Comparison of ENCODE assay signal across 26 cellular contexts in the genomic region with DNA sequence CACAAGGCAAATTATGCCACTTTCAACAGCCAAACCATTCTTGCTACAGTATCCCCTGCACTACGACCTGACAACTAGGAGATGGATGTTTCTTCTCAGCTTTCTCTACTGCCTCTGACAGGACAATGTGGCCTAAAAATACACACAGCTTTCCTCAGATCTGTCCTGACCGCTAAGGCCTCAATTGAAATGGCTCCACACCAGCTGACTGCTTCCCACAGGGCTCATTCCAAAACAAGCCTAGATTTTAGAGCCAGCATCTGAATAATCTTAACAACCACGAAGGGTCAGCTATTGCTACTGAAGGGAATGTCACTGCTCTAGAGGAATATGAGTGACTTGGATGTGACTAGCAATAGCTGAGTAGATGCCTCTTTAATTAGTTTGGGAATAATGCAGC.
DNase-seq lines count a peak whose midpoint lies in the region; ATAC-seq, FAIRE-seq and TF ChIP-seq lines count a peak whose summit lies in the region.
"Had no signal": no experiment of that assay in that cellular context is flagged by ENCODE, and none has a peak within 500 bp of the region (broad histone marks: within the 10 kb centered on the region; RNA-seq: fewer than 3 reads in every experiment).

No MANE protein-coding gene starts in this region.

- intact Hi-C loops in Right ventricle myocardium inferior (cut with DNase I) (no loop called here), heart right ventricle (cut with DNase I) (no loop called here)

- H3K4me1 ChIP-seq in right atrium auricular region, result peaks cover 0 to 12% of the 10 kb centered on the region in 2 donors
- peaks cover 0 to 20% (median 9%) of the 10 kb centered on the region in 9 donors for H3K4me1 ChIP-seq in heart right ventricle
- peaks cover 1% of the 10 kb centered on the region for H3K4me1 ChIP-seq in neural progenitor cell
- H3K4me1 ChIP-seq: adrenal gland, BE2C, gastrocnemius medialis, transverse colon had no signal

- DNase-seq in Right ventricle myocardium inferior (ENCODE audit: missing footprints) (no peak), right atrium auricular region (ENCODE audit: low spot score) (no peak), heart right ventricle (peak in 1 of 2 donors; percentile 26), neural progenitor cell (ENCODE audit: low spot score) (no peak), GM12891 (ENCODE audit: insufficient read length, low spot score) (no peak), NK-92 (lab: John Stamatoyannopoulos, UW; ENCODE audit: unreplicated experiment) (no peak), immature natural killer cell (no peak), NCI-H2227 (lab: John Stamatoyannopoulos, UW; ENCODE audit: unreplicated experiment) (no peak)
- DNase-seq: activated CD4-positive, alpha-beta T cell treated with anti-CD3 and anti-CD28 coated beads, Interleukin-2, amount 50 U/mL, for 4 hours; activated gamma-delta T cell; adrenal gland; BE2C; central memory CD4-positive, alpha-beta T cell; COR-L47; DND-41; gastrocnemius medialis; KG1; left colon; NCI-H1694 treated with DMSO at 0.1 percent for 48 hours; RPMI8226; stimulated activated naive CD4-positive, alpha-beta T cell treated with Interleukin-2 at 50 U/mL for 16 hours; transverse colon had no signal

- H3F3A ChIP-seq in neural progenitor cell (ENCODE audit: low read depth), result no peaks in the 10 kb centered on the region

- no peak overlapping the region for H3K4me3 Mint-ChIP-seq in neural progenitor cell
- H3K4me3 Mint-ChIP-seq in immature natural killer cell, result no peak overlapping the region
- H3K4me3 Mint-ChIP-seq: T-helper 2 cell treated with Interferon-gamma antibody and Interleukin-4, amounts not matched to agents 5 μg/mL and 100 μg/mL, for 36 hours had no signal

- TF ChIP-seq CTCF in right atrium auricular region (IDR thresholded peaks at IDR 0.05), result no peak
- TF ChIP-seq CTCF in heart right ventricle (IDR thresholded peaks at IDR 0.05), result no peak
- no peak for TF ChIP-seq CTCF in neural progenitor cell (IDR thresholded peaks at IDR 0.05)

- H3K9ac ChIP-seq in neural progenitor cell, result no peak overlapping the region

- H3K27ac Mint-ChIP-seq in neural progenitor cell, result no peak overlapping the region
- no peak overlapping the region for H3K27ac Mint-ChIP-seq in immature natural killer cell
- H3K27ac Mint-ChIP-seq: T-helper 2 cell treated with Interferon-gamma antibody and Interleukin-4, amounts not matched to agents 5 μg/mL and 100 μg/mL, for 36 hours had no signal

- H2AFZ ChIP-seq in neural progenitor cell (replicated peaks), result peak overlapping the region; percentile 82

- peak overlapping the region in 1 of 2 donors; percentile 15 for H3K27ac ChIP-seq in right atrium auricular region
- H3K27ac ChIP-seq in heart right ventricle, result peak overlapping the region in 3 of 10 donors; percentile 17 to 52 (median 37)
- H3K27ac ChIP-seq in neural progenitor cell, result no peak overlapping the region
- H3K27ac ChIP-seq: 22Rv1, adrenal gland, epithelial cell of prostate, gastrocnemius medialis, transverse colon had no signal

- H3K4me1 Mint-ChIP-seq in neural progenitor cell (peaks cover 9% of the 10 kb centered on the region), immature natural killer cell (no peaks in the 10 kb centered on the region)

- 6 to 16% methylated on average over 3 of the region's 3 CpGs for WGBS in heart right ventricle, 2 donors

- H3K27me3 Mint-ChIP-seq in neural progenitor cell (ENCODE audit: insufficient read depth, low read depth) (peaks cover under 1% of the 10 kb centered on the region), immature natural killer cell (ENCODE audit: low read depth in 3 of 3) (no peaks in the 10 kb centered on the region)

- no peaks in the 10 kb centered on the region for H3K79me2 ChIP-seq in neural progenitor cell (ENCODE audit: low read depth)

- H3K36me3 ChIP-seq in right atrium auricular region (no peaks in the 10 kb centered on the region), heart right ventricle (no peaks in the 10 kb centered on the region), neural progenitor cell (no peaks in the 10 kb centered on the region)
- H3K36me3 ChIP-seq: adrenal gland, BE2C, gastrocnemius medialis, transverse colon had no signal

- H3K9me3 Mint-ChIP-seq in neural progenitor cell (no peaks in the 10 kb centered on the region), immature natural killer cell (peaks cover 0 to 13% (median 0%) of the 10 kb centered on the region in 6 donors)
- H3K9me3 Mint-ChIP-seq: T-helper 2 cell treated with Interferon-gamma antibody and Interleukin-4, amounts not matched to agents 5 μg/mL and 100 μg/mL, for 36 hours had no signal

- FAIRE-seq in GM12891 (lab: Jason Lieb, UNC), result no peak

- no peaks in the 10 kb centered on the region for H3K27me3 ChIP-seq in right atrium auricular region
- no peaks in the 10 kb centered on the region for H3K27me3 ChIP-seq in heart right ventricle
- no peaks in the 10 kb centered on the region for H3K27me3 ChIP-seq in neural progenitor cell
- H3K27me3 ChIP-seq: adrenal gland, BE2C, gastrocnemius medialis, transverse colon had no signal

- no peaks in the 10 kb centered on the region for H4K20me1 ChIP-seq in neural progenitor cell (ENCODE audit: low read depth)

- H3K9me3 ChIP-seq in right atrium auricular region (no peaks in the 10 kb centered on the region), heart right ventricle (no peaks in the 10 kb centered on the region), neural progenitor cell (ENCODE audit: low read depth) (no peaks in the 10 kb centered on the region)
- H3K9me3 ChIP-seq: adrenal gland, BE2C, gastrocnemius medialis, transverse colon had no signal

- peak; percentile 86 for ATAC-seq in Right ventricle myocardium inferior
- peak; percentile 64 to 90 (median 82) for ATAC-seq in heart right ventricle
- ATAC-seq: left colon, SK-N-SH treated with all-trans-retinoic acid at 6 μM for 48 hours had no signal

- no peak overlapping the region for H3K4me2 ChIP-seq in neural progenitor cell

- H3K36me3 Mint-ChIP-seq in neural progenitor cell, result no peaks in the 10 kb centered on the region
- H3K36me3 Mint-ChIP-seq in immature natural killer cell, result no peaks in the 10 kb centered on the region

- H3K4me3 ChIP-seq in right atrium auricular region (no peak overlapping the region), heart right ventricle (no peak overlapping the region), neural progenitor cell (no peak overlapping the region)
- H3K4me3 ChIP-seq: adrenal gland, gastrocnemius medialis, transverse colon had no signal

- no peak for TF ChIP-seq POLR2A in GM12891 (IDR thresholded peaks at IDR 0.05; ENCODE audit: low read depth, low read length)

TF ChIP-seq in GM12891, 5 proteins besides CTCF, POLR2A, EP300 and RAD21:
- TF ChIP-seq POLR2AphosphoS5 (IDR thresholded peaks at IDR 0.05; ENCODE audit: low read depth, low read length) (no peak), PAX5 (IDR thresholded peaks at IDR 0.05; ENCODE audit: insufficient read depth, low read length, severe bottlenecking) (no peak), SPI1 (IDR thresholded peaks at IDR 0.05; ENCODE audit: low read depth, low read length) (no peak), TAF1 (IDR thresholded peaks at IDR 0.05; ENCODE audit: low read depth, low read length) (no peak), POU2F2 (IDR thresholded peaks at IDR 0.05; ENCODE audit: low read depth, low read length) (no peak)
